Comparison of ENCODE assay signal across 19 cellular contexts in the genomic region with DNA sequence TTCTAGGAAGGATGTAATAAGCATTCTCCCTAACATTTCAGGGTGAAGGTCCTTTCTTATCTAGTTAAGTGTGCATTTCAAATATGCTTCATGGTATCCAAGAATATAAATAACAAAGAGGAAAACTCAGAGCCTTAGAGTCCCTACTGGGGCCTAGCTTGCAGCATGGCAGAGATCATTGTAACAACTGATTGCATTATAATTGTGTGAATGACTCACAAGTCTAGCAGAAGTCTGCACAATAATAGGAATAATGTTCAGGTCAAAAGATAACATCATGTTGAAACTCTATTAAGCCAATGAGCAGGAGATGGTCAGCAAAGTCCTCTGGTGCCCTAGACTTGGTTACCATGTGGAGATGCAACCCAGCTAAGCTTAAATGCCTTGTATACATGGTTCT. TPM values are rescaled to one million over a fixed set of nuclear protein-coding genes. Genes with fewer than 3 reads are reported as not detected.
DNase-seq lines count a peak whose midpoint lies in the region; ATAC-seq and TF ChIP-seq lines count a peak whose summit lies in the region.
"Had no signal": no experiment of that assay in that cellular context is flagged by ENCODE, and none has a peak within 500 bp of the region (broad histone marks: within the 10 kb centered on the region; RNA-seq: fewer than 3 reads in every experiment).

No MANE protein-coding gene starts in this region.

- H3K27me3 Mint-ChIP-seq in chondrocyte (ENCODE audit: low read depth) (no peaks in the 10 kb centered on the region), endothelial cell (ENCODE audit: unreplicated experiment) (no peaks in the 10 kb centered on the region)
- H3K27me3 Mint-ChIP-seq: stimulated activated naive CD8-positive, alpha-beta T cell treated with anti-CD3 and anti-CD28 coated beads, Interleukin-15, Interleukin-2, amounts not matched to agents 100 ng/mL and 50 ng/mL, for 24 hours had no signal

- no peak for TF ChIP-seq POLR2A in gastroesophageal sphincter (IDR thresholded peaks at IDR 0.05)

- peak overlapping the region; percentile 20 for H3K4me3 ChIP-seq in iPS-18a (ENCODE audit: low read length)
- no peak overlapping the region for H3K4me3 ChIP-seq in gastroesophageal sphincter
- H3K4me3 ChIP-seq: spleen, uterus had no signal

- H3K9me3 Mint-ChIP-seq in chondrocyte (ENCODE audit: low read depth) (no peaks in the 10 kb centered on the region), endothelial cell (ENCODE audit: unreplicated experiment) (no peaks in the 10 kb centered on the region)
- H3K9me3 Mint-ChIP-seq: stimulated activated naive CD8-positive, alpha-beta T cell treated with anti-CD3 and anti-CD28 coated beads, Interleukin-15, Interleukin-2, amounts not matched to agents 100 ng/mL and 50 ng/mL, for 24 hours had no signal

- H3K27ac ChIP-seq in iPS-18a (ENCODE audit: low read length) (no peak overlapping the region), gastroesophageal sphincter (no peak overlapping the region)
- H3K27ac ChIP-seq: spleen had no signal

- H3K36me3 Mint-ChIP-seq in chondrocyte (ENCODE audit: low read depth) (peaks cover 37% of the 10 kb centered on the region), endothelial cell (ENCODE audit: low read depth, unreplicated experiment) (no peaks in the 10 kb centered on the region)
- H3K36me3 Mint-ChIP-seq: immature natural killer cell had no signal

- peak overlapping the region; percentile 84 for H3K4me3 Mint-ChIP-seq in chondrocyte (ENCODE audit: unreplicated experiment)
- H3K4me3 Mint-ChIP-seq in endothelial cell (ENCODE audit: unreplicated experiment) = no peak overlapping the region
- H3K4me3 Mint-ChIP-seq: immature natural killer cell; stimulated activated naive CD8-positive, alpha-beta T cell treated with anti-CD3 and anti-CD28 coated beads, Interleukin-15, Interleukin-2, amounts not matched to agents 100 ng/mL and 50 ng/mL, for 24 hours had no signal

- H3K27ac Mint-ChIP-seq in chondrocyte (ENCODE audit: unreplicated experiment) = peak overlapping the region; percentile 82
- H3K27ac Mint-ChIP-seq in endothelial cell (ENCODE audit: unreplicated experiment) = no peak overlapping the region
- H3K27ac Mint-ChIP-seq: immature natural killer cell; stimulated activated naive CD8-positive, alpha-beta T cell treated with anti-CD3 and anti-CD28 coated beads, Interleukin-15, Interleukin-2, amounts not matched to agents 100 ng/mL and 50 ng/mL, for 24 hours had no signal

- no peak for ATAC-seq in gastroesophageal sphincter
- ATAC-seq: Panc1 had no signal

- H3K27me3 ChIP-seq in iPS-18a (ENCODE audit: control insufficient read depth, insufficient read depth, low read length) (no peaks in the 10 kb centered on the region), gastroesophageal sphincter (no peaks in the 10 kb centered on the region)
- H3K27me3 ChIP-seq: spleen, uterus had no signal

- no peak for TF ChIP-seq CTCF in chondrocyte (IDR thresholded peaks at IDR 0.05)
- TF ChIP-seq CTCF in gastroesophageal sphincter (IDR thresholded peaks at IDR 0.05) = no peak
- TF ChIP-seq CTCF in endothelial cell (IDR thresholded peaks at IDR 0.05; ENCODE audit: unreplicated experiment) = no peak

- H3K4me1 Mint-ChIP-seq in chondrocyte (ENCODE audit: low read depth) = peaks cover 66% of the 10 kb centered on the region
- no peaks in the 10 kb centered on the region for H3K4me1 Mint-ChIP-seq in endothelial cell (ENCODE audit: unreplicated experiment)
- H3K4me1 Mint-ChIP-seq: immature natural killer cell had no signal

- H3K9ac ChIP-seq in iPS-18a (ENCODE audit: low read length) = no peak overlapping the region

- H3K36me3 ChIP-seq in iPS-18a (ENCODE audit: control insufficient read depth, low read depth, low read length) = no peaks in the 10 kb centered on the region
- no peaks in the 10 kb centered on the region for H3K36me3 ChIP-seq in gastroesophageal sphincter
- H3K36me3 ChIP-seq: spleen, uterus had no signal

- no peak for TF ChIP-seq EP300 in gastroesophageal sphincter (IDR thresholded peaks at IDR 0.05)

- DNase-seq in AG08395 (ENCODE audit: low spot score) (peak; percentile 9), LHCN-M2 (ENCODE audit: low read depth) (peak; percentile 39), chondrocyte (ENCODE audit: low spot score) (no peak), NCI-H146 (lab: John Stamatoyannopoulos, UW) (no peak), endothelial cell (ENCODE audit: low spot score) (no peak), HK-2 (ENCODE audit: unreplicated experiment) (no peak)
- DNase-seq: activated naive CD4-positive, alpha-beta T cell treated with anti-CD3 and anti-CD28 coated beads, Interleukin-2, amount 50 U/mL, for 16 hours; COR-L47; erythroblast; immature natural killer cell; KBM-7; midbrain; NCI-H524; spleen; uterus had no signal

- H3K9me3 ChIP-seq in iPS-18a (ENCODE audit: control insufficient read depth, low read depth, low read length) = no peaks in the 10 kb centered on the region
- no peaks in the 10 kb centered on the region for H3K9me3 ChIP-seq in gastroesophageal sphincter
- H3K9me3 ChIP-seq: spleen, uterus had no signal

- H3K4me1 ChIP-seq in iPS-18a (ENCODE audit: control insufficient read depth, low read depth, low read length) = peaks cover 26% of the 10 kb centered on the region
- peaks cover 0 to 14% (median 0%) of the 10 kb centered on the region in 3 donors for H3K4me1 ChIP-seq in gastroesophageal sphincter
- H3K4me1 ChIP-seq: spleen, uterus had no signal

RNA-seq across cellular contexts. Expression of a gene that starts 3.4 kb away (rescaled TPM):
- total RNA-seq in LHCN-M2 (2014; rRNA removed) = 8.3 and 20.8 TPM in 2 replicates
- polyA plus RNA-seq in LHCN-M2 (2012) = 8.2 TPM
- total RNA-seq in chondrocyte = 5,433 to 6,725 TPM (median 6,602 TPM) in 3 replicates
- 100 to 1,000 TPM in 1 of 4 donors, 10 to 100 TPM in 3; 19.0 to 119 (median 55.2) TPM for total RNA-seq in gastroesophageal sphincter
- 0.41 TPM for total RNA-seq in endothelial cell (ENCODE audit: unreplicated experiment)
- polyA plus RNA-seq: immature natural killer cell had no signal

Comparison
In these comparisons a context has a peak if more than half of its experiments do, and no peak if none do; other contexts are left out.
1. DNase-seq: peak in AG08395 (single experiment) and LHCN-M2 (single experiment); none in chondrocyte (single experiment), NCI-H146 (single experiment), endothelial cell (single experiment) and HK-2 (single experiment).
2. RNA of a gene that starts 3.4 kb away (total RNA-seq): 5,433 to 6,725 TPM in chondrocyte; 19.0 to 119 TPM in gastroesophageal sphincter, 8.3 to 20.8 TPM in LHCN-M2 and 0.41 TPM in endothelial cell (single experiment); every median in the first group is over 10 times any median in the second.